17 cellular contexts compared by ENCODE assay signal in genomic region chr1:179807291-179807690, GRCh38.
"Had no signal": no experiment of that assay in that cellular context is flagged by ENCODE, and none has a peak within 500 bp of the region (broad histone marks: within the 10 kb centered on the region; RNA-seq: fewer than 3 reads in every experiment).

No MANE protein-coding gene starts in this region.

- H3K27ac ChIP-seq: coronary artery, esophagus squamous epithelium, left ventricle myocardium inferior, ovary, right atrium auricular region, sigmoid colon, skin epidermis, upper lobe of left lung, uterus had no signal

- H3K4me3 ChIP-seq: coronary artery, esophagus squamous epithelium, left ventricle myocardium inferior, lung, ovary, right atrium auricular region, sigmoid colon, skin epidermis, upper lobe of left lung, uterus had no signal

- H3K36me3 ChIP-seq: esophagus squamous epithelium, left ventricle myocardium inferior, ovary, right atrium auricular region, sigmoid colon, upper lobe of left lung, uterus had no signal

- H3K9me3 ChIP-seq: esophagus squamous epithelium, left ventricle myocardium inferior, ovary, right atrium auricular region, sigmoid colon, upper lobe of left lung, uterus had no signal

- H3K27me3 ChIP-seq: ovary, right atrium auricular region, sigmoid colon, upper lobe of left lung, uterus had no signal

- H3K4me1 ChIP-seq: left ventricle myocardium inferior, right atrium auricular region, uterus had no signal

- DNase-seq: effector memory CD8-positive, alpha-beta T cell; esophagus squamous epithelium; kidney; left cardiac atrium; left ventricle myocardium inferior; mesendoderm; naive thymus-derived CD4-positive, alpha-beta T cell; ovary; sigmoid colon; stimulated activated CD4-positive, alpha-beta T cell treated with anti-CD3 and anti-CD28 coated beads, Interleukin-2, amount 100 ng/mL, for 48 hours; stimulated activated naive CD4-positive, alpha-beta T cell treated with Interleukin-2 at 50 U/mL for 16 hours; uterus had no signal

- ATAC-seq: effector memory CD8-positive, alpha-beta T cell; naive thymus-derived CD4-positive, alpha-beta T cell had no signal
